2 cellular contexts compared by ENCODE assay signal in the genomic region with DNA sequence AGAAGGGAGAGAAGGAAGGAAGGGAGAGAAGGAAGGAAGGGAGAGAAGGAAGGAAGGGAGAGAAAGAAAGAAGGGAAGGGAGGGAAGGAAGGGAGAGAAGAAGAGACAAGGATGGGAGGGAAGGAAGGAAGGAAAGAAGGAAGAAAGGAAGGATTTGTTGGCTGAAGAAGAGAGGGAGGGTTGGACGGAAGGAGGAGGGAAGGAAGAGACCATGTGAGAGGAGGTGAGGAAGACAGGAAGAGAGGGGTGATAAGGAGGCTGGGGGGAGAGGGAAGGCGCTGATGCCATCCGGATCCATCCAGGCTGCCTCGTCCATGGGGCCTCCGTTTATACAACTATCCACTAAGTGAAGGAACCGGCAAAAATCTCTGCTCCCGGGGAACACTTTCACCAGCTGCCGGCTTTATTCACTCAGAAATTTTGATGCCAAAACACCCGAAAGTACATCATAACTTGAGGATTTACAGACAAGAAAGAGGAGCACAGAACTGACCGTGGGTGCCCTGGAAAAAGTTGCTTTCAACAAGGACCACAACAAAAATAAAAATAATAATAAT.
TF ChIP-seq lines count a peak whose summit lies in the region.

No MANE protein-coding gene starts in this region.

TF ChIP-seq in GM23338, 12 proteins besides CTCF, POLR2A, EP300 and RAD21 (continues in another document):
- TF ChIP-seq NANOG (IDR thresholded peaks at IDR 0.05; ENCODE audit: borderline replicate concordance) (no peak), EZH2 (IDR thresholded peaks at IDR 0.05; ENCODE audit: low read depth, unreplicated experiment) (no peak), ETS1 (IDR thresholded peaks at IDR 0.05) (no peak), POLR2AphosphoS5 (IDR thresholded peaks at IDR 0.05; ENCODE audit: low read depth) (no peak), EZH2phosphoT487 (IDR thresholded peaks at IDR 0.05; ENCODE audit: unreplicated experiment) (no peak), ZNF114 (CRISPR knock-in tag; IDR thresholded peaks at IDR 0.05) (no peak), STAT1 (IDR thresholded peaks at IDR 0.05; ENCODE audit: unreplicated experiment) (no peak), JUNB (IDR thresholded peaks at IDR 0.05; ENCODE audit: unreplicated experiment) (no peak), ZNF331 (CRISPR knock-in tag; IDR thresholded peaks at IDR 0.05; ENCODE audit: low read depth) (no peak), CREB1 (CRISPR knock-in tag; IDR thresholded peaks at IDR 0.05; ENCODE audit: low read depth) (no peak)
- TF ChIP-seq, protein P1, sequence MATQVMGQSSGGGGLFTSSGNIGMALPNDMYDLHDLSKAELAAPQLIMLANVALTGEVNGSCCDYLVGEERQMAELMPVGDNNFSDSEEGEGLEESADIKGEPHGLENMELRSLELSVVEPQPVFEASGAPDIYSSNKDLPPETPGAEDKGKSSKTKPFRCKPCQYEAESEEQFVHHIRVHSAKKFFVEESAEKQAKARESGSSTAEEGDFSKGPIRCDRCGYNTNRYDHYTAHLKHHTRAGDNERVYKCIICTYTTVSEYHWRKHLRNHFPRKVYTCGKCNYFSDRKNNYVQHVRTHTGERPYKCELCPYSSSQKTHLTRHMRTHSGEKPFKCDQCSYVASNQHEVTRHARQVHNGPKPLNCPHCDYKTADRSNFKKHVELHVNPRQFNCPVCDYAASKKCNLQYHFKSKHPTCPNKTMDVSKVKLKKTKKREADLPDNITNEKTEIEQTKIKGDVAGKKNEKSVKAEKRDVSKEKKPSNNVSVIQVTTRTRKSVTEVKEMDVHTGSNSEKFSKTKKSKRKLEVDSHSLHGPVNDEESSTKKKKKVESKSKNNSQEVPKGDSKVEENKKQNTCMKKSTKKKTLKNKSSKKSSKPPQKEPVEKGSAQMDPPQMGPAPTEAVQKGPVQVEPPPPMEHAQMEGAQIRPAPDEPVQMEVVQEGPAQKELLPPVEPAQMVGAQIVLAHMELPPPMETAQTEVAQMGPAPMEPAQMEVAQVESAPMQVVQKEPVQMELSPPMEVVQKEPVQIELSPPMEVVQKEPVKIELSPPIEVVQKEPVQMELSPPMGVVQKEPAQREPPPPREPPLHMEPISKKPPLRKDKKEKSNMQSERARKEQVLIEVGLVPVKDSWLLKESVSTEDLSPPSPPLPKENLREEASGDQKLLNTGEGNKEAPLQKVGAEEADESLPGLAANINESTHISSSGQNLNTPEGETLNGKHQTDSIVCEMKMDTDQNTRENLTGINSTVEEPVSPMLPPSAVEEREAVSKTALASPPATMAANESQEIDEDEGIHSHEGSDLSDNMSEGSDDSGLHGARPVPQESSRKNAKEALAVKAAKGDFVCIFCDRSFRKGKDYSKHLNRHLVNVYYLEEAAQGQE (IDR thresholded peaks at IDR 0.05; ENCODE audit: unreplicated experiment): no peak

TF ChIP-seq in K562, 482 proteins besides CTCF, POLR2A, EP300 and RAD21:
- TF ChIP-seq ARID1B (IDR thresholded peaks at IDR 0.05) (no peak), ZBTB9 (CRISPR knock-in tag; IDR thresholded peaks at IDR 0.05) (no peak), MTA1 (IDR thresholded peaks at IDR 0.05; ENCODE audit: borderline replicate concordance) (no peak), PRDM10 (IDR thresholded peaks at IDR 0.05; ENCODE audit: partially characterized antibody) (peak; percentile 46)
- TF ChIP-seq, protein P2, sequence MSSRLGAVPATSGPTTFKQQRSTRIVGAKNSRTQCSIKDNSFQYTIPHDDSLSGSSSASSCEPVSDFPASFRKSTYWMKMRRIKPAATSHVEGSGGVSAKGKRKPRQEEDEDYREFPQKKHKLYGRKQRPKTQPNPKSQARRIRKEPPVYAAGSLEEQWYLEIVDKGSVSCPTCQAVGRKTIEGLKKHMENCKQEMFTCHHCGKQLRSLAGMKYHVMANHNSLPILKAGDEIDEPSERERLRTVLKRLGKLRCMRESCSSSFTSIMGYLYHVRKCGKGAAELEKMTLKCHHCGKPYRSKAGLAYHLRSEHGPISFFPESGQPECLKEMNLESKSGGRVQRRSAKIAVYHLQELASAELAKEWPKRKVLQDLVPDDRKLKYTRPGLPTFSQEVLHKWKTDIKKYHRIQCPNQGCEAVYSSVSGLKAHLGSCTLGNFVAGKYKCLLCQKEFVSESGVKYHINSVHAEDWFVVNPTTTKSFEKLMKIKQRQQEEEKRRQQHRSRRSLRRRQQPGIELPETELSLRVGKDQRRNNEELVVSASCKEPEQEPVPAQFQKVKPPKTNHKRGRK (tag; IDR thresholded peaks at IDR 0.05): 0 out of 2 replicates have a peak, but pooled peaks have one; percentile 14
